In genomic region chr9:135961277-135961705, GRCh38 we compare ENCODE assay signal across 8 cellular contexts. TPM values are rescaled to one million over a fixed set of nuclear protein-coding genes. Genes with fewer than 3 reads are reported as not detected.
A peak's percentile ranks its signal among the peaks of the same experiment; 100 is the strongest.
DNase-seq lines count a peak whose midpoint lies in the region; ATAC-seq, FAIRE-seq and TF ChIP-seq lines count a peak whose summit lies in the region.

Gene UBAC1, minus strand, starts transcription at chr9:135961373. Its CDS starts 211 bp downstream, at chr9:135961162.

- H2BK5ac ChIP-seq in H1 (ENCODE audit: low read depth, low read length), result no peak within 1 kb of the TSS; the same call in 1 of the 2 replicates
- H2BK5ac ChIP-seq in mesenchymal stem cell (ENCODE audit: low read depth, low read length, poor library complexity, severe bottlenecking), result no peak within 1 kb of the TSS

- H3K4ac ChIP-seq in H1 (replicated peaks; ENCODE audit: insufficient read length, low read depth, low read length), result no peak within 1 kb of the TSS
- peak within 1 kb of the TSS in 1 of 2 experiments; percentile 79 for H3K4ac ChIP-seq in mesenchymal stem cell (ENCODE audit: low read depth in 1 of 2, low read length in 2 of 2)

- H3K27ac ChIP-seq in H1 (ENCODE audit: low read depth, low read length) (0 out of 2 replicates have a peak within 1 kb of the TSS, but pooled peaks have one; percentile 37), mesenchymal stem cell (ENCODE audit: low read length, poor library complexity, severe bottlenecking) (no peak within 1 kb of the TSS)

- TF ChIP-seq RAD21 in H1 (IDR thresholded peaks at IDR 0.05 in 1 of 2, conservative IDR thresholded peaks at IDR 0.05 in 1 of 2; ENCODE audit: low read depth in 2 of 2, low read length in 2 of 2), result no peak

- H3K36me3 ChIP-seq in H1 (ENCODE audit: control insufficient read depth in 2 of 4, insufficient read depth in 4 of 4, low read length in 3 of 4), result no peaks in the 10 kb centered on the region
- H3K36me3 ChIP-seq in mesenchymal stem cell (ENCODE audit: control insufficient read depth in 1 of 2, insufficient read depth in 2 of 2, low read depth in 1 of 2, low read length in 2 of 2), result peaks cover 0 to 4% of the 10 kb centered on the region in 2 experiments

- no peak for FAIRE-seq in H1 (lab: Jason Lieb, UNC)

- H3K4me2 ChIP-seq in H1 (ENCODE audit: insufficient read depth in 1 of 2, low read depth in 2 of 2, low read length in 2 of 2), result peak within 1 kb of the TSS; percentile 78 to 92
- peak within 1 kb of the TSS; percentile 91 for H3K4me2 ChIP-seq in mesenchymal stem cell (ENCODE audit: low read length, poor library complexity, severe bottlenecking)

- H2BK120ac ChIP-seq in H1 (replicated peaks; ENCODE audit: low read depth, low read length), result no peak within 1 kb of the TSS
- H2BK120ac ChIP-seq in mesenchymal stem cell (ENCODE audit: low read depth, low read length), result no peak within 1 kb of the TSS

- 2% methylated on average over 44 of the region's 53 CpGs; no CpG with 5 or more reads in 1 of the 2 experiments for WGBS in H1 (ENCODE audit: extremely low coverage in 1 of 2, insufficient coverage in 1 of 2, insufficient read length in 1 of 2, insufficient replicate concordance in 2 of 2, low coverage in 1 of 2, low lambda C conversion rate in 2 of 2, missing lambda C conversion rate in 1 of 2), 2 experiments
- under 1% methylated on average over 39 of the region's 53 CpGs for WGBS in mesenchymal stem cell

- H3K4me3 ChIP-seq in H1 (ENCODE audit: extremely low read depth in 1 of 4, insufficient read depth in 2 of 4, low read depth in 3 of 4, low read length in 4 of 4) (peak within 1 kb of the TSS; percentile 76 to 90 (median 82)), mesenchymal stem cell (ENCODE audit: insufficient read depth in 1 of 2, low read depth in 1 of 2, low read length in 2 of 2) (peak within 1 kb of the TSS; percentile 87 to 89)

- H3K9me3 ChIP-seq in H1 (ENCODE audit: insufficient read depth in 2 of 2, low read depth in 1 of 2, low read length in 1 of 2), result no peaks in the 10 kb centered on the region
- H3K9me3 ChIP-seq in mesenchymal stem cell (ENCODE audit: control insufficient read depth, low read length), result no peaks in the 10 kb centered on the region

- H3K18ac ChIP-seq in H1 (ENCODE audit: extremely low read depth, low read length), result peak within 1 kb of the TSS; percentile 48
- H3K18ac ChIP-seq in mesenchymal stem cell (ENCODE audit: low read depth in 1 of 2, low read length in 2 of 2), result peak within 1 kb of the TSS; percentile 52 to 87

- H2AK5ac ChIP-seq in H1 (ENCODE audit: low read depth, low read length) (no peak within 1 kb of the TSS), mesenchymal stem cell (ENCODE audit: low read length, severe bottlenecking) (no peak within 1 kb of the TSS)

- no peak within 1 kb of the TSS for H2BK15ac ChIP-seq in H1 (ENCODE audit: low read length)
- H2BK15ac ChIP-seq in mesenchymal stem cell (ENCODE audit: low read depth, poor library complexity, severe bottlenecking), result no peak within 1 kb of the TSS

- H3K56ac ChIP-seq in H1 (replicated peaks; ENCODE audit: insufficient read length, low read depth, low read length), result no peak within 1 kb of the TSS

- H3K27me3 ChIP-seq in H1 (replicated peaks in 1 of 4; ENCODE audit: control insufficient read depth in 3 of 4, extremely low read depth in 1 of 4, insufficient read depth in 3 of 4, low read length in 3 of 4), result no peaks in the 10 kb centered on the region
- peaks cover 22% of the 10 kb centered on the region in 2 experiments for H3K27me3 ChIP-seq in mesenchymal stem cell (ENCODE audit: control insufficient read depth in 1 of 2, insufficient read depth in 1 of 2, low read length in 2 of 2)

- H2AFZ ChIP-seq in H1 (ENCODE audit: low read length), result peak within 1 kb of the TSS; percentile 78
- peak within 1 kb of the TSS; percentile 57 for H2AFZ ChIP-seq in mesenchymal stem cell (ENCODE audit: low read depth, low read length)

- H2BK12ac ChIP-seq in H1 (ENCODE audit: low read depth, low read length), result no peak within 1 kb of the TSS
- peak within 1 kb of the TSS in 1 of 2 experiments; percentile 67 for H2BK12ac ChIP-seq in mesenchymal stem cell (ENCODE audit: low read length in 2 of 2)

- H4K8ac ChIP-seq in H1 (ENCODE audit: extremely low read depth, insufficient read depth, low read length) (no peak within 1 kb of the TSS), mesenchymal stem cell (ENCODE audit: low read length) (peak within 1 kb of the TSS; percentile 67)

- TF ChIP-seq CTCF in H1 (IDR thresholded peaks at IDR 0.05; ENCODE audit: control extremely low read depth in 1 of 3, insufficient read depth in 1 of 3, low read depth in 1 of 3, low read length in 3 of 3), result peak in 1 of 3 experiments; percentile 18; a peak in 2 of 4 replicates

- H3K14ac ChIP-seq in H1 (ENCODE audit: insufficient read length) (no peak within 1 kb of the TSS), mesenchymal stem cell (ENCODE audit: low read length in 2 of 2) (peak within 1 kb of the TSS in 1 of 2 experiments; percentile 74)

- H3K23ac ChIP-seq in H1 (ENCODE audit: insufficient read length) (no peak within 1 kb of the TSS), mesenchymal stem cell (ENCODE audit: low read length in 2 of 2) (peak within 1 kb of the TSS; percentile 23 to 42)

- H3K79me2 ChIP-seq in H1 (ENCODE audit: control insufficient read depth in 1 of 2, insufficient read depth in 2 of 2, low read length in 2 of 2), result peaks cover 5 to 39% of the 10 kb centered on the region in 2 experiments

- peak; percentile 91 for ATAC-seq in GM21381 (IDR thresholded peaks at IDR 0.05; ENCODE audit: unreplicated experiment)

- H3K9ac ChIP-seq in H1 (replicated peaks in 1 of 4; ENCODE audit: extremely low read depth in 1 of 4, low read depth in 3 of 4, low read length in 3 of 4) (peak within 1 kb of the TSS; percentile 21 to 73 (median 52); a peak in 6 of 7 replicates), mesenchymal stem cell (ENCODE audit: low read length) (peak within 1 kb of the TSS; percentile 90)

- H4K91ac ChIP-seq in H1 (replicated peaks; ENCODE audit: insufficient read length, low read length) (peak within 1 kb of the TSS; percentile 8), mesenchymal stem cell (ENCODE audit: low read length) (peak within 1 kb of the TSS; percentile 15)

- H2BK20ac ChIP-seq in H1 (ENCODE audit: low read length), result no peak within 1 kb of the TSS

- H3K79me1 ChIP-seq in H1 (ENCODE audit: low read depth, low read length), result peaks cover 7% of the 10 kb centered on the region
- peaks cover 22% of the 10 kb centered on the region for H3K79me1 ChIP-seq in mesenchymal stem cell (replicated peaks; ENCODE audit: low read length, poor library complexity, severe bottlenecking)

- TF ChIP-seq EP300 in H1 (IDR thresholded peaks at IDR 0.05; ENCODE audit: borderline replicate concordance in 1 of 2, low read depth in 2 of 2, low read length in 2 of 2), result no peak

- H3K23me2 ChIP-seq in H1 (ENCODE audit: low read depth, low read length), result peaks cover 1% of the 10 kb centered on the region

- H4K20me1 ChIP-seq in H1 (replicated peaks in 1 of 2; ENCODE audit: control insufficient read depth in 1 of 2, insufficient read depth in 2 of 2, low read length in 2 of 2), result peaks cover 5 to 11% of the 10 kb centered on the region in 2 experiments

- TF ChIP-seq POLR2A in H1 (IDR thresholded peaks at IDR 0.05; ENCODE audit: control extremely low read depth in 1 of 2, low read depth in 2 of 2, low read length in 2 of 2), result no peak

- CTCF ChIA-PET in H1 (lab: Charles Lee; ENCODE audit: partially characterized antibody), result interaction anchor here (1.1 to 1.8 kb wide), 4 partner anchors 13 to 176 kb away, joined by 3 to 4 read pairs (median 3); no protein-coding TSS in a partner anchor

- DNase-seq in CMK (ENCODE audit: low read depth), result peak; percentile 94
- DNase-seq in HUDEP-2 (lab: John Stamatoyannopoulos, UW; ENCODE audit: unreplicated experiment in 76 of 76), result peak in 74 of 76 experiments; percentile 51 to 97 (median 92)
- peak; percentile 98 for DNase-seq in NOMO-1 treated with DMSO at 0.1 percent for 48 hours (lab: John Stamatoyannopoulos, UW; ENCODE audit: unreplicated experiment)
- DNase-seq in activated CD8-positive, alpha-beta memory T cell treated with anti-CD3 and anti-CD28 coated beads for 48 hours (ENCODE audit: low read depth in 2 of 3, low spot score in 2 of 3), result peak; percentile 84 to 93 (median 91)
- DNase-seq in H1 (ENCODE audit: low read depth in 1 of 2, low spot score in 2 of 2), result peak; percentile 79 to 93
- peak; percentile 94 for DNase-seq in mesenchymal stem cell
- peak; percentile 90 for DNase-seq in stimulated activated CD8-positive, alpha-beta memory T cell treated with anti-CD3 and anti-CD28 coated beads, Interleukin-12 subunit alpha, Interleukin-12 subunit beta, amount 100 ng/mL, for 24 hours (ENCODE audit: extremely low read depth)

- POLR2A ChIA-PET in H1 (lab: Charles Lee; ENCODE audit: partially characterized antibody), result interaction anchor here (0.8 to 1.9 kb wide), 4 partner anchors 9 to 171 kb away, joined by 3 to 5 read pairs (median 3); no protein-coding TSS in a partner anchor

- peak within 1 kb of the TSS; percentile 20 for H4K5ac ChIP-seq in H1 (ENCODE audit: insufficient read length, low read depth, low read length)

- H3K4me1 ChIP-seq in H1 (replicated peaks in 1 of 4; ENCODE audit: control insufficient read depth in 3 of 4, insufficient read depth in 4 of 4, low read length in 3 of 4) (peaks cover 4 to 7% (median 5%) of the 10 kb centered on the region in 4 experiments; a peak in 5 of 7 replicates), mesenchymal stem cell (ENCODE audit: control insufficient read depth, insufficient read depth, low read depth, low read length) (peaks cover 7% of the 10 kb centered on the region)

TF ChIP-seq in H1, 55 proteins besides CTCF, POLR2A, EP300 and RAD21 (continues in another document):
- TF ChIP-seq SIRT6 (IDR thresholded peaks at IDR 0.05; ENCODE audit: low read length) (no peak), MAFK (IDR thresholded peaks at IDR 0.05; ENCODE audit: low read depth, low read length) (no peak), BRCA1 (IDR thresholded peaks at IDR 0.05; ENCODE audit: low read depth, low read length) (no peak), ATF3 (IDR thresholded peaks at IDR 0.05; ENCODE audit: insufficient read depth, low read depth, low read length) (peak; percentile 81)

RNA-seq across cellular contexts. Expression of gene UBAC1, which starts in this region (rescaled TPM):
- 59.3 and 63.1 TPM in 2 replicates for total RNA-seq in H1 (2021; fragmentation: NEBNext Ultra II Directional; extraction: Animal tissue kit (Norgen Biotek cat#: 25700))
- polyA plus RNA-seq in H1 (2011; rRNA removed), result 85.2 and 105 TPM in 2 replicates
- polyA plus RNA-seq in H1 (2011; cell fraction: cytosol; rRNA removed), result 74.8 TPM
- polyA plus RNA-seq in H1 (2011; cell fraction: nucleus; rRNA removed), result 68.0 TPM
- 40.4 to 56.7 TPM (median 50.5 TPM) in 4 replicates for polyA plus RNA-seq in H1 (2012, experiment 1 of 2)
- polyA plus RNA-seq in H1 (2012, experiment 2 of 2), result 65.3 TPM
- 51.1 TPM for polyA plus RNA-seq in H1 (2013, experiment 1 of 2)
- polyA plus RNA-seq in H1 (2013, experiment 2 of 2), result 54.0 TPM
- polyA minus RNA-seq in H1 (2011; rRNA and poly(A)+ RNA removed), result 21.6 and 41.3 TPM in 2 replicates
- polyA minus RNA-seq in H1 (2011; cell fraction: cytosol; rRNA and poly(A)+ RNA removed), result 26.6 TPM
- 19.2 TPM for polyA minus RNA-seq in H1 (2011; cell fraction: nucleus; rRNA and poly(A)+ RNA removed)
- 28.9 TPM for polyA plus RNA-seq in mesenchymal stem cell (2013, experiment 1 of 2)
- 28.1 TPM for polyA plus RNA-seq in mesenchymal stem cell (2013, experiment 2 of 2)
